ENCODE assay signal across 8 cellular contexts in genomic region chr3:30012941-30013543, GRCh38.
A peak's percentile ranks its signal among the peaks of the same experiment; 100 is the strongest.
DNase-seq lines count a peak whose midpoint lies in the region; ATAC-seq, FAIRE-seq and TF ChIP-seq lines count a peak whose summit lies in the region.

No MANE protein-coding gene starts in this region.

- no peak for TF ChIP-seq EP300 in A549 (IDR thresholded peaks at IDR 0.05)

- TF ChIP-seq CTCF in A549 (IDR thresholded peaks at IDR 0.05), result peak; percentile 90
- TF ChIP-seq CTCF in GM13977 (IDR thresholded peaks at IDR 0.05; ENCODE audit: extremely low read depth, insufficient read depth, missing control alignments), result peak; percentile 64
- peak; percentile 57 for TF ChIP-seq CTCF in cardiac fibroblast (IDR thresholded peaks at IDR 0.05; ENCODE audit: low read depth, low read length)
- peak; percentile 47 to 59 (median 48) for TF ChIP-seq CTCF in keratinocyte (optimal IDR thresholded peaks at IDR 0.05 in 1 of 3, IDR thresholded peaks at IDR 0.05 in 1 of 3, conservative IDR thresholded peaks at IDR 0.05 in 1 of 3; ENCODE audit: extremely low read depth in 1 of 3, insufficient read depth in 2 of 3, low read length in 3 of 3)

- in situ Hi-C loops in GM13977 (cut with MboI; ENCODE audit: low pct_unique_long_range_greater_than_20kb, low sequenced_read_pairs, unreplicated experiment), result no loop called here

- no peaks in the 10 kb centered on the region for H3K9me3 ChIP-seq in A549
- no peaks in the 10 kb centered on the region for H3K9me3 ChIP-seq in keratinocyte (ENCODE audit: control insufficient read depth, low read depth, low read length)

- no peaks in the 10 kb centered on the region for H3K79me2 ChIP-seq in keratinocyte (ENCODE audit: control insufficient read depth, insufficient read depth, low read length)

- no peaks in the 10 kb centered on the region for H3K36me3 ChIP-seq in keratinocyte (ENCODE audit: control insufficient read depth in 2 of 2, extremely low read depth in 1 of 2, insufficient read depth in 2 of 2, low read length in 2 of 2)

- FAIRE-seq in A549 (lab: Jason Lieb, UNC) (no peak), keratinocyte (lab: Jason Lieb, UNC) (peak; percentile 44)

- H3K4me2 ChIP-seq in A549 (no peak overlapping the region), keratinocyte (ENCODE audit: control insufficient read depth, extremely low read depth, insufficient read depth, low read depth, low read length) (no peak overlapping the region)

- H3K27ac ChIP-seq in A549 (0 out of 6 replicates have a peak overlapping the region, but pooled peaks of 1 of the 2 experiments have one; percentile 5), keratinocyte (ENCODE audit: control insufficient read depth, insufficient read depth, low read length) (no peak overlapping the region)

- 0% methylated on average over 2 of the region's 2 CpGs for WGBS in A549 (ENCODE audit: missing lambda C conversion rate)

- DNase-seq in A549 (ENCODE audit: low read depth in 1 of 2, low spot score in 1 of 2) (peak; percentile 51 to 71), GM13977 (ENCODE audit: low spot score) (peak; percentile 27), NCI-H1417 (lab: John Stamatoyannopoulos, UW) (peak; percentile 29 to 75 (median 67)), T-helper 9 cell (peak; percentile 42), cardiac fibroblast (ENCODE audit: low read depth in 2 of 2) (peak; percentile 81 to 84), keratinocyte (ENCODE audit: low read depth, low spot score) (peak; percentile 2)
- DNase-seq in stimulated activated CD4-positive, alpha-beta T cell treated with anti-CD3 and anti-CD28 coated beads, Interleukin-2, amount 100 ng/mL, for 24 hours, result peak; percentile 66 to 67

- H2AFZ ChIP-seq in keratinocyte (ENCODE audit: control insufficient read depth, low read length), result no peak overlapping the region

- dilution Hi-C loops in keratinocyte (cut with MboI; ENCODE audit: extremely low pct_ligation_motif_present, low sequenced_read_pairs), result no loop called here

- no peaks in the 10 kb centered on the region for H3K9me1 ChIP-seq in keratinocyte (ENCODE audit: control insufficient read depth, extremely low read depth, insufficient read depth, low read length)

- CTCF ChIA-PET in A549 (lab: Yijun Ruan, JAX), result interaction anchor here (0.5 to 2.4 kb wide), 25 partner anchors 10 to 1382 kb away, joined by 3 to 9 read pairs (median 4); no protein-coding TSS in a partner anchor

- H3K27me3 ChIP-seq in keratinocyte (ENCODE audit: control insufficient read depth, extremely low read depth, insufficient read depth, low read length), result no peaks in the 10 kb centered on the region

- ATAC-seq in A549 (peak; percentile 86 to 91), GM18909 (IDR thresholded peaks at IDR 0.05; ENCODE audit: poor library complexity, unreplicated experiment) (no peak)

- no peaks in the 10 kb centered on the region for H4K20me1 ChIP-seq in keratinocyte (ENCODE audit: control insufficient read depth, extremely low read depth, insufficient read depth, low read length)

- TF ChIP-seq RAD21 in A549 (conservative IDR thresholded peaks at IDR 0.05 in 1 of 2, IDR thresholded peaks at IDR 0.05 in 1 of 2), result peak; percentile 87

- POLR2A ChIA-PET in A549 (lab: Yijun Ruan, JAX), result no interaction called here

- no peak overlapping the region for H3K9ac ChIP-seq in keratinocyte (ENCODE audit: control insufficient read depth, extremely low read depth, insufficient read depth, low read length)

- no peaks in the 10 kb centered on the region for H3K4me1 ChIP-seq in A549
- H3K4me1 ChIP-seq in keratinocyte (ENCODE audit: control insufficient read depth, extremely low read depth, insufficient read depth, low read length), result no peaks in the 10 kb centered on the region

- H3K4me3 ChIP-seq in A549 (no peak overlapping the region), cardiac fibroblast (replicated peaks in 1 of 2; ENCODE audit: low read depth in 2 of 2, low read length in 2 of 2) (no peak overlapping the region), keratinocyte (ENCODE audit: control insufficient read depth in 2 of 3, extremely low read depth in 1 of 3, insufficient read depth in 2 of 3, low read depth in 1 of 3, low read length in 3 of 3) (no peak overlapping the region)

- no peak for TF ChIP-seq POLR2A in A549 (IDR thresholded peaks at IDR 0.05; ENCODE audit: low read length)

TF ChIP-seq in A549, 52 proteins besides CTCF, POLR2A, EP300 and RAD21:
- TF ChIP-seq KDM5A (IDR thresholded peaks at IDR 0.05) (no peak), TP53 (CRISPR knock-in tag; IDR thresholded peaks at IDR 0.05) (no peak), MAFK (IDR thresholded peaks at IDR 0.05; ENCODE audit: partially characterized antibody) (no peak), PHF8 (IDR thresholded peaks at IDR 0.05; ENCODE audit: borderline replicate concordance, low read depth) (no peak), SMC3 (IDR thresholded peaks at IDR 0.05) (peak; percentile 90), GATA3 (IDR thresholded peaks at IDR 0.05; ENCODE audit: borderline replicate concordance) (no peak), MYC (IDR thresholded peaks at IDR 0.05; ENCODE audit: borderline replicate concordance, low read length) (no peak), EHMT2 (IDR thresholded peaks at IDR 0.05; ENCODE audit: low read depth) (no peak), MAX (IDR thresholded peaks at IDR 0.05) (no peak)

Comparison
In these comparisons a context has a peak if more than half of its experiments do, and no peak if none do; other contexts are left out.
1. DNase-seq: peak in every context shown above with its lines; median percentile 82 in cardiac fibroblast; 67 in NCI-H1417; 66 in stimulated activated CD4-positive, alpha-beta T cell treated with anti-CD3 and anti-CD28 coated beads, Interleukin-2, amount 100 ng/mL, for 24 hours; 61 in A549; 42 in T-helper 9 cell; 27 in GM13977; 2 in keratinocyte.